In genomic region chr5:53482717-53483638, GRCh38 we compare ENCODE assay signal across 8 cellular contexts. TPM values are rescaled to one million over a fixed set of nuclear protein-coding genes. Genes with fewer than 3 reads are reported as not detected.
A peak's percentile ranks its signal among the peaks of the same experiment; 100 is the strongest.
DNase-seq lines count a peak whose midpoint lies in the region; ATAC-seq and TF ChIP-seq lines count a peak whose summit lies in the region.

No MANE protein-coding gene starts in this region.

- ATAC-seq in CD8-positive, alpha-beta T cell, result peak; percentile 12
- ATAC-seq in HG03354 (IDR thresholded peaks at IDR 0.05; ENCODE audit: poor library complexity, severe bottlenecking, unreplicated experiment), result peak; percentile 26
- peak; percentile 11 to 28 for ATAC-seq in activated T-cell treated with anti-CD3 and anti-CD28 coated beads, Interleukin-2, amount 50 U/mL, for 4 hours
- no peak for ATAC-seq in HG02870 (IDR thresholded peaks at IDR 0.05; ENCODE audit: unreplicated experiment)
- ATAC-seq in HG03469 (IDR thresholded peaks at IDR 0.05; ENCODE audit: unreplicated experiment), result no peak

- intact Hi-C loops in CD8-positive, alpha-beta T cell (cut with DNase I, micrococcal nuclease), result loop anchor here (5.0 to 10.0 kb wide), 2 partner anchors 79 to 832 kb away; partner anchors contain the start of genes ARL15 (in 1 of the 2) and NDUFS4 (in 1 of the 2)

- H3K4me3 Mint-ChIP-seq in CD8-positive, alpha-beta T cell, result peak overlapping the region; percentile 86
- H3K4me3 Mint-ChIP-seq in activated T-cell treated with anti-CD3 and anti-CD28 coated beads, Interleukin-2, amount 50 U/mL, for 4 hours, result peak overlapping the region; percentile 87

- POLR2A ChIA-PET in CD8-positive, alpha-beta T cell (lab: Charles Lee), result interaction anchor here (0.6 kb wide), 1 partner anchor 736 kb away, joined by 3 read pairs; no protein-coding TSS in a partner anchor

- H3K27me3 Mint-ChIP-seq in CD8-positive, alpha-beta T cell (ENCODE audit: low read depth), result peaks cover 47% of the 10 kb centered on the region
- peaks cover 60% of the 10 kb centered on the region for H3K27me3 Mint-ChIP-seq in activated T-cell treated with anti-CD3 and anti-CD28 coated beads, Interleukin-2, amount 50 U/mL, for 4 hours (ENCODE audit: low read depth)

- H3K4me1 Mint-ChIP-seq in CD8-positive, alpha-beta T cell (ENCODE audit: low read depth), result peaks cover 39% of the 10 kb centered on the region
- H3K4me1 Mint-ChIP-seq in activated T-cell treated with anti-CD3 and anti-CD28 coated beads, Interleukin-2, amount 50 U/mL, for 4 hours (ENCODE audit: low read depth), result peaks cover 27% of the 10 kb centered on the region

- TF ChIP-seq CTCF in CD8-positive, alpha-beta T cell (IDR thresholded peaks at IDR 0.05), result no peak
- TF ChIP-seq CTCF in neutrophil (IDR thresholded peaks at IDR 0.05), result no peak

- H3K9me3 ChIP-seq in CD8-positive, alpha-beta T cell (ENCODE audit: low read length), result no peaks in the 10 kb centered on the region
- no peaks in the 10 kb centered on the region for H3K9me3 ChIP-seq in neutrophil

- CTCF ChIA-PET in CD8-positive, alpha-beta T cell (lab: Charles Lee), result no interaction called here

- H3K9me3 Mint-ChIP-seq in CD8-positive, alpha-beta T cell, result no peaks in the 10 kb centered on the region
- no peaks in the 10 kb centered on the region for H3K9me3 Mint-ChIP-seq in activated T-cell treated with anti-CD3 and anti-CD28 coated beads, Interleukin-2, amount 50 U/mL, for 4 hours

- peaks cover 7% of the 10 kb centered on the region for H3K36me3 Mint-ChIP-seq in CD8-positive, alpha-beta T cell
- no peaks in the 10 kb centered on the region for H3K36me3 Mint-ChIP-seq in activated T-cell treated with anti-CD3 and anti-CD28 coated beads, Interleukin-2, amount 50 U/mL, for 4 hours (ENCODE audit: insufficient read depth)

- DNase-seq in CD8-positive, alpha-beta T cell, result peak in 1 of 7 experiments; percentile 53
- no peak for DNase-seq in activated T-cell treated with anti-CD3 and anti-CD28 coated beads, Interleukin-2, amount 50 U/mL, for 4 hours
- DNase-seq in germinal center (ENCODE audit: low spot score) (peak; percentile 44), OCI-M2 (lab: John Stamatoyannopoulos, UW; ENCODE audit: unreplicated experiment) (no peak)

- no peak overlapping the region for H3K27ac ChIP-seq in CD8-positive, alpha-beta T cell (ENCODE audit: low read depth, low read length)
- H3K27ac ChIP-seq in neutrophil, result no peak overlapping the region

- H3K4me3 ChIP-seq in CD8-positive, alpha-beta T cell (ENCODE audit: low read depth, low read length), result peak overlapping the region; percentile 60
- peak overlapping the region; percentile 48 to 51 for H3K4me3 ChIP-seq in neutrophil (ENCODE audit: low read depth in 1 of 2, low read length in 1 of 2)

- peaks cover 12% of the 10 kb centered on the region for H3K4me1 ChIP-seq in CD8-positive, alpha-beta T cell (ENCODE audit: insufficient read depth, low read length)
- peaks cover 30 to 39% of the 10 kb centered on the region in 2 experiments for H3K4me1 ChIP-seq in neutrophil (ENCODE audit: control insufficient read depth in 1 of 2, insufficient read depth in 1 of 2, low read depth in 1 of 2, low read length in 1 of 2)

- peaks cover 12% of the 10 kb centered on the region for H3K27me3 ChIP-seq in CD8-positive, alpha-beta T cell (ENCODE audit: insufficient read depth, low read length)
- peaks cover 95% of the 10 kb centered on the region for H3K27me3 ChIP-seq in neutrophil

- H3K27ac Mint-ChIP-seq in CD8-positive, alpha-beta T cell, result no peak overlapping the region

- H3K36me3 ChIP-seq in CD8-positive, alpha-beta T cell (ENCODE audit: insufficient read depth, low read length), result no peaks in the 10 kb centered on the region
- no peaks in the 10 kb centered on the region for H3K36me3 ChIP-seq in neutrophil

RNA-seq across cellular contexts. Expression of gene FST, which starts 2.5 kb away (rescaled TPM):
- total RNA-seq in CD8-positive, alpha-beta T cell, result not detected
- total RNA-seq in activated T-cell treated with anti-CD3 and anti-CD28 coated beads, Interleukin-2, amount 50 U/mL, for 4 hours, result 1 to 10 TPM; 1.6 to 3.9 (median 3.5) TPM

Comparison
In these comparisons a context has a peak if more than half of its experiments do, and no peak if none do; other contexts are left out.
1. ATAC-seq: peak in CD8-positive, alpha-beta T cell (single experiment), HG03354 (single experiment) and activated T-cell treated with anti-CD3 and anti-CD28 coated beads, Interleukin-2, amount 50 U/mL, for 4 hours (2 of 2); none in HG02870 (single experiment) and HG03469 (single experiment).